In genomic region chrX:152899111-152899873, GRCh38 we compare ENCODE assay signal across 30 cellular contexts. TPM values are rescaled to one million over a fixed set of nuclear protein-coding genes. Genes with fewer than 3 reads are reported as not detected.
DNase-seq lines count a peak whose midpoint lies in the region; TF ChIP-seq lines count a peak whose summit lies in the region.
"Had no signal": no experiment of that assay in that cellular context is flagged by ENCODE, and none has a peak within 500 bp of the region (broad histone marks: within the 10 kb centered on the region; RNA-seq: fewer than 3 reads in every experiment).

No MANE protein-coding gene starts in this region.

- no peaks in the 10 kb centered on the region for H3K27me3 ChIP-seq in endodermal cell (ENCODE audit: control insufficient read depth, insufficient read depth, low read length, poor library complexity, severe bottlenecking)
- H3K27me3 ChIP-seq in vagina, result no peaks in the 10 kb centered on the region
- H3K27me3 ChIP-seq: colonic mucosa, ovary, SJSA1, testis had no signal

- TF ChIP-seq POLR2A in vagina (IDR thresholded peaks at IDR 0.05), result no peak

- H3K27ac Mint-ChIP-seq in endodermal cell (no peak overlapping the region), nephron (no peak overlapping the region)
- H3K27ac Mint-ChIP-seq: activated B cell treated with CpG ODN at 0.5 μM for 24 hours; activated CD4-positive, alpha-beta T cell treated with anti-CD3 and anti-CD28 coated beads, Interleukin-2, amount 10 ng/mL, durations not matched to agents 7 days and 5 days; activated naive CD8-positive, alpha-beta T cell; activated T-cell treated with anti-CD3 and anti-CD28 coated beads, Interleukin-2, amount 50 U/mL, for 24 hours; natural killer cell; T-cell had no signal

- intact Hi-C loops in vagina (cut with DNase I), result no loop called here

- no peak for DNase-seq in RWPE1 (ENCODE audit: low spot score)
- peak; percentile 46 for DNase-seq in endodermal cell
- DNase-seq in vagina (ENCODE audit: extremely low spot score in 2 of 2), result no peak
- DNase-seq in SHP77 (lab: John Stamatoyannopoulos, UW), result no peak
- DNase-seq in SK-N-DZ (ENCODE audit: low spot score), result no peak
- DNase-seq in hippocampal formation (lab: John Stamatoyannopoulos, UW), result no peak
- DNase-seq: activated B cell treated with CpG ODN at 0.5 μM for 24 hours; activated CD4-positive, alpha-beta T cell treated with anti-CD3 and anti-CD28 coated beads, Interleukin-2, amount 10 ng/mL, durations not matched to agents 7 days and 5 days; activated effector memory CD4-positive, alpha-beta T cell treated with anti-CD3 and anti-CD28 coated beads, Interleukin-2, amount 50 U/mL, for 16 hours; activated T-cell treated with anti-CD3 and anti-CD28 coated beads, Interleukin-2, amount 50 U/mL, for 24 hours; colonic mucosa; effector CD4-positive, alpha-beta T cell; foreskin fibroblast; head of caudate nucleus; lower lobe of right lung; natural killer cell; NCI-H1417; NCI-H2081; NCI-H446 treated with DMSO at 0.1 percent for 48 hours; NCI-H82; ovary; stimulated activated CD4-positive, alpha-beta T cell treated with anti-CD3 and anti-CD28 coated beads, Interleukin-1b, Interleukin-23, amount 100 ng/mL, for 48 hours; stimulated activated naive CD8-positive, alpha-beta T cell treated with anti-CD3 and anti-CD28 coated beads, Interleukin-15, Interleukin-2, amounts not matched to agents 100 U/mL and 50 U/mL, for 24 hours; T-cell; testis had no signal

- 20 to 91% methylated on average over 1 to 16 of the region's 16 CpGs for WGBS in endodermal cell (ENCODE audit: insufficient coverage in 1 of 2, insufficient read length in 1 of 2), 2 experiments

- peaks cover 2% of the 10 kb centered on the region for H3K36me3 Mint-ChIP-seq in endodermal cell (ENCODE audit: low read depth)
- no peaks in the 10 kb centered on the region for H3K36me3 Mint-ChIP-seq in nephron (ENCODE audit: low read depth)
- H3K36me3 Mint-ChIP-seq: activated naive CD8-positive, alpha-beta T cell; natural killer cell; T-cell had no signal

- peaks cover 65% of the 10 kb centered on the region for H3K9me3 Mint-ChIP-seq in endodermal cell
- peaks cover 15% of the 10 kb centered on the region for H3K9me3 Mint-ChIP-seq in nephron
- H3K9me3 Mint-ChIP-seq: activated B cell treated with CpG ODN at 0.5 μM for 24 hours; activated CD4-positive, alpha-beta T cell treated with anti-CD3 and anti-CD28 coated beads, Interleukin-2, amount 10 ng/mL, durations not matched to agents 7 days and 5 days; activated T-cell treated with anti-CD3 and anti-CD28 coated beads, Interleukin-2, amount 50 U/mL, for 24 hours; natural killer cell; T-cell had no signal

- H3K4me1 Mint-ChIP-seq in endodermal cell (peaks cover 9% of the 10 kb centered on the region), nephron (peaks cover 15% of the 10 kb centered on the region)
- H3K4me1 Mint-ChIP-seq: activated B cell treated with CpG ODN at 0.5 μM for 24 hours; activated CD4-positive, alpha-beta T cell treated with anti-CD3 and anti-CD28 coated beads, Interleukin-2, amount 10 ng/mL, durations not matched to agents 7 days and 5 days; natural killer cell had no signal

- TF ChIP-seq CTCF in RWPE1 (conservative IDR thresholded peaks at IDR 0.05; ENCODE audit: low read depth), result no peak
- TF ChIP-seq CTCF in endodermal cell (conservative IDR thresholded peaks at IDR 0.05), result no peak
- no peak for TF ChIP-seq CTCF in nephron (IDR thresholded peaks at IDR 0.05; ENCODE audit: unreplicated experiment in 3 of 3)
- no peak for TF ChIP-seq CTCF in vagina (IDR thresholded peaks at IDR 0.05)

- H3K4me3 Mint-ChIP-seq in endodermal cell (peak overlapping the region; percentile 40), nephron (peak overlapping the region; percentile 53 to 64 (median 56))
- H3K4me3 Mint-ChIP-seq: activated B cell treated with CpG ODN at 0.5 μM for 24 hours; activated CD4-positive, alpha-beta T cell treated with anti-CD3 and anti-CD28 coated beads, Interleukin-2, amount 10 ng/mL, durations not matched to agents 7 days and 5 days; activated naive CD8-positive, alpha-beta T cell; activated T-cell treated with anti-CD3 and anti-CD28 coated beads, Interleukin-2, amount 50 U/mL, for 24 hours; natural killer cell had no signal

- POLR2A ChIA-PET in RWPE1 (lab: Yijun Ruan, JAX; ENCODE audit: low non-redundant PET), result no interaction called here

- H3K4me1 ChIP-seq in endodermal cell (ENCODE audit: control insufficient read depth, insufficient read depth, low read length), result no peaks in the 10 kb centered on the region
- peaks cover 3% of the 10 kb centered on the region for H3K4me1 ChIP-seq in vagina
- H3K4me1 ChIP-seq: colonic mucosa, lower lobe of right lung, testis had no signal

- H3K4me3 ChIP-seq in endodermal cell (ENCODE audit: low read length) (no peak overlapping the region), vagina (peak overlapping the region; percentile 43 to 44)
- H3K4me3 ChIP-seq: BLaER1, colonic mucosa, mucosa of descending colon, ovary, testis had no signal

- no peaks in the 10 kb centered on the region for H3K9me3 ChIP-seq in endodermal cell (ENCODE audit: control insufficient read depth, low read length)
- no peaks in the 10 kb centered on the region for H3K9me3 ChIP-seq in vagina
- H3K9me3 ChIP-seq: BLaER1, colonic mucosa, lower lobe of right lung, mucosa of descending colon, ovary, SJSA1, testis had no signal

- no peaks in the 10 kb centered on the region for H3K36me3 ChIP-seq in endodermal cell (ENCODE audit: control insufficient read depth, insufficient read depth, low read length)
- H3K36me3 ChIP-seq in vagina, result no peaks in the 10 kb centered on the region
- H3K36me3 ChIP-seq: BLaER1, colonic mucosa, lower lobe of right lung, ovary, SJSA1 had no signal

- CTCF ChIA-PET in RWPE1 (lab: Yijun Ruan, JAX), result no interaction called here

- H3K27me3 Mint-ChIP-seq in endodermal cell (ENCODE audit: insufficient read depth) (peaks cover 19% of the 10 kb centered on the region), nephron (ENCODE audit: low read depth) (peaks cover 9% of the 10 kb centered on the region)

- H3K9ac ChIP-seq in endodermal cell (ENCODE audit: extremely low read depth, low read length, poor library complexity, severe bottlenecking), result no peak overlapping the region
- H3K9ac ChIP-seq: BLaER1 had no signal

- H3K27ac ChIP-seq in RWPE1 (peak overlapping the region; percentile 83), endodermal cell (ENCODE audit: low read depth, low read length) (no peak overlapping the region), vagina (peak overlapping the region; percentile 57)
- H3K27ac ChIP-seq: BLaER1, colonic mucosa, lower lobe of right lung, ovary, SJSA1, testis had no signal

RNA-seq across cellular contexts. Expression of gene ZNF185, which starts 1.4 kb away (rescaled TPM):
- total RNA-seq in endodermal cell, result 10 to 100 TPM; 13.5 to 20.7 TPM
- 10.1 TPM for polyA plus RNA-seq in endodermal cell (2013, experiment 1 of 2)
- polyA plus RNA-seq in endodermal cell (2013, experiment 2 of 2), result 9.6 TPM
- total RNA-seq in vagina, result 98.2 TPM
- polyA plus RNA-seq in SK-N-DZ (2014; cell fraction: cytosol; rRNA removed), result 0.63 and 0.73 TPM in 2 replicates
- 0.29 and 0.59 TPM in 2 replicates for polyA plus RNA-seq in SK-N-DZ (2014; cell fraction: nucleus; rRNA removed)
